Comparison of ENCODE assay signal across 19 cellular contexts in the genomic region with DNA sequence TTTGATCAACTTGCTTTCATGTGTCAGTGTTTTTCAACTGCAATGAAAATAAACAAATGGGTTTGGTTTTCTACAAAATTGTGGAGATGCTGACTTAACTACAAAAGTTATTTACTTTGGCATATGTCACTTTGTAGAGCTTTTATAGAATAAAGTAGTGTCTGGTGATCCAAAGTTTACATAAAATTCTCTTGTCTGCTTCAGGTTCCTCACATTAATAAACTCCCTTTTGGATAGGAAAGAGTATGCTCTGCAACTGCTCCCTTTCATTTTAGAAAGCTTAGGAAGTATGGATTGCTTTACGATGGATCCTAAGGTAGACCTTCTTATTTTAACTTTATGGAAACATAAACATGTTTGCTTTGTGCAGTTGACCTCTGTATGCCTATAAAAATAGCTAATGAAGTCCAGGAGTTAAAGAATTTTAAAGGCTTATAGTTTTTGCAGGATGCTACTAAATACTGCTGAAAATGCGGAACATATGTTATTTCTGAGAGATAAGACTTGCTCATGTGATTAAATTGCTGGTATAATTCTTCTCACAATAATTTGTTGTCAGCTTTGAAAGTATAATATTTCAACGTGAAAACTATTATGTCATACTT.
"Had no signal": no experiment of that assay in that cellular context is flagged by ENCODE, and none has a peak within 500 bp of the region (broad histone marks: within the 10 kb centered on the region; RNA-seq: fewer than 3 reads in every experiment).

No MANE protein-coding gene starts in this region.

- H3K9me3 ChIP-seq: colonic mucosa, left ventricle myocardium inferior, mucosa of descending colon, upper lobe of right lung had no signal

- DNase-seq: activated CD4-positive, alpha-beta T cell treated with anti-CD3 and anti-CD28 coated beads, Interleukin-2, amount 10 ng/mL, durations not matched to agents 24 days and 14 days; activated CD8-positive, alpha-beta T cell treated with anti-CD3 and anti-CD28 coated beads, Interleukin-2, amount 10 ng/mL, durations not matched to agents 7 days and 5 days; activated naive CD4-positive, alpha-beta T cell treated with Interleukin-2 at 50 U/mL for 16 hours; activated naive CD8-positive, alpha-beta T cell treated with anti-CD3 and anti-CD28 coated beads, Interleukin-2, amount 10 ng/mL, durations not matched to agents 7 days and 5 days; activated T-cell treated with anti-CD3 and anti-CD28 coated beads, Interleukin-2, amount 50 U/mL, for 24 hours; caudate nucleus; colonic mucosa; erythroblast; foreskin melanocyte; kidney; left ventricle myocardium inferior; mucosa of descending colon; naive B cell; stimulated activated CD8-positive, alpha-beta memory T cell treated with anti-CD3 and anti-CD28 coated beads, Interleukin-4, amount 100 ng/mL, for 48 hours; stimulated activated naive CD4-positive, alpha-beta T cell; T1000; upper lobe of right lung had no signal

- H3K4me3 ChIP-seq: colonic mucosa, left ventricle myocardium inferior, mucosa of descending colon, upper lobe of right lung had no signal

- H3K9ac ChIP-seq: parathyroid adenoma had no signal

- H3K27ac ChIP-seq: colonic mucosa, left ventricle myocardium inferior, parathyroid adenoma, upper lobe of right lung had no signal

- H3K4me1 ChIP-seq: colonic mucosa, left ventricle myocardium inferior, parathyroid adenoma, upper lobe of right lung had no signal

- H3K36me3 ChIP-seq: colonic mucosa, left ventricle myocardium inferior, upper lobe of right lung had no signal

- ATAC-seq: activated CD8-positive, alpha-beta T cell treated with anti-CD3 and anti-CD28 coated beads, Interleukin-2, amount 10 ng/mL, durations not matched to agents 7 days and 5 days; mucosa of descending colon; sciatic nerve; upper lobe of right lung had no signal

- H3K79me2 ChIP-seq: parathyroid adenoma had no signal

- H3K27me3 ChIP-seq: colonic mucosa, upper lobe of right lung had no signal

- H2AFZ ChIP-seq: parathyroid adenoma had no signal
